In the genomic region with DNA sequence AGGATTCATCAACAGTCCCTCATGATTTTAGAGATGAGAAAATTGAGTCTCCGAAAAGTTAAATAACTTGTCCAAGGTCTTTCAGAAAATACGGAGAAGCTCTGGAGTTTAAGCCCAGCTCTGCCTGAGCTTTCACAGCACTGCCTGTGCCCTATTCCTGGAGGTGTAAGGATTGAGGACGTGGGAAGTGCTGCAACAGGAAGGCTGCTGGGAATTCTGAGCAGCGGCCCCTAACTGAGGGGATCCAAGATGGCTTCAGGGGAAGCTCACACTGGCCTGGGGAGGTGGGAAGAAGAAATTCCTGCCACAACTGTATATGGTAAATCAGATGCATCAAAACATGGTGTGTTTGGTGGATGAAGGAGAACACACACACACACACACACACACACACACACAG, we compare ENCODE assay signal across 19 cellular contexts.
"Had no signal": no experiment of that assay in that cellular context is flagged by ENCODE, and none has a peak within 500 bp of the region (broad histone marks: within the 10 kb centered on the region; RNA-seq: fewer than 3 reads in every experiment).

No MANE protein-coding gene starts in this region.

- H3K4me3 Mint-ChIP-seq: effector memory CD8-positive, alpha-beta T cell; memory B cell; natural killer cell; stimulated activated effector memory CD8-positive, alpha-beta T cell treated with anti-CD3 and anti-CD28 coated beads, Interleukin-12 subunit alpha, Interleukin-12 subunit beta, amount 100 ng/mL, for 72 hours; type B pancreatic cell had no signal

- H3K27me3 Mint-ChIP-seq: progenitor cell of endocrine pancreas had no signal

- H3K4me3 ChIP-seq: hepatocyte, left lung, lower lobe of right lung, sigmoid colon, stomach, testis, tibial artery had no signal

- H3K9me3 ChIP-seq: left lung, lower lobe of right lung, sigmoid colon, stomach, testis, tibial artery had no signal

- H3K9ac ChIP-seq: parathyroid adenoma had no signal

- H3K36me3 Mint-ChIP-seq: memory B cell, natural killer cell, type B pancreatic cell had no signal

- H3K36me3 ChIP-seq: left lung, lower lobe of right lung, sigmoid colon, stomach, tibial artery had no signal

- H3K27ac ChIP-seq: hepatocyte, left lung, lower lobe of right lung, parathyroid adenoma, stomach, testis, tibial artery had no signal

- H3K27me3 ChIP-seq: hepatocyte, left lung, sigmoid colon, testis, tibial artery had no signal

- H3K9me3 Mint-ChIP-seq: effector memory CD8-positive, alpha-beta T cell; memory B cell; natural killer cell; stimulated activated effector memory CD8-positive, alpha-beta T cell treated with anti-CD3 and anti-CD28 coated beads, Interleukin-12 subunit alpha, Interleukin-12 subunit beta, amount 100 ng/mL, for 72 hours; type B pancreatic cell had no signal

- ATAC-seq: effector memory CD8-positive, alpha-beta T cell; natural killer cell had no signal

- H3K27ac Mint-ChIP-seq: effector memory CD8-positive, alpha-beta T cell; memory B cell; natural killer cell; progenitor cell of endocrine pancreas; stimulated activated effector memory CD8-positive, alpha-beta T cell treated with anti-CD3 and anti-CD28 coated beads, Interleukin-12 subunit alpha, Interleukin-12 subunit beta, amount 100 ng/mL, for 72 hours; type B pancreatic cell had no signal

- DNase-seq: cortex of kidney; effector memory CD8-positive, alpha-beta T cell; kidney; left lung; lower lobe of right lung; natural killer cell; stimulated activated CD4-positive, alpha-beta T cell treated with anti-CD3 and anti-CD28 coated beads, Interleukin-2, amount 100 ng/mL, for 24 hours; stimulated activated CD4-positive, alpha-beta T cell treated with anti-CD3 and anti-CD28 coated beads, Interleukin-4, amount 100 ng/mL, for 24 hours; stimulated activated naive CD4-positive, alpha-beta T cell treated with Interleukin-2 at 50 U/mL for 16 hours; tibial artery had no signal

- H3K4me1 ChIP-seq: parathyroid adenoma, testis, tibial artery had no signal

- H3K4me1 Mint-ChIP-seq: memory B cell; natural killer cell; stimulated activated effector memory CD8-positive, alpha-beta T cell treated with anti-CD3 and anti-CD28 coated beads, Interleukin-12 subunit alpha, Interleukin-12 subunit beta, amount 100 ng/mL, for 72 hours had no signal
